In the genomic region with DNA sequence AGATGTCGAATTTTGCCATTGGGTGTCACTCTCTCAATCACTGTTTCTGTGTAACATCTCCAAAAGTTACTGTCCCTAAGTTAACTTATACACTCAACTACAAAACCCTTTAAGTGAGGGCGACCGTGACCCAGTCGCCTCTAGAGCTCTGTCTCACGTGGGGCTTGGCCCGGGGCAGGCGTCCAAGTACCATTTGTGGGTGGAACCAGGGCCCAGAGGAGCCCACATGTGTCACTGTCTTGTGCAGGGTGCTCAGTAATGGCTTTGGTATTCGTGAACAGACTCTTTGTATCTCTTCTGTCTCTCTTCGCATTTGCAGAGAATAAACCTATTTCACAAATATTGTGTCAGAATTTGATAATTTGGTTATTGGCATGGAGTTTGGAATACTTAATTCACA, we compare ENCODE assay signal across 28 cellular contexts.
DNase-seq lines count a peak whose midpoint lies in the region; ATAC-seq and TF ChIP-seq lines count a peak whose summit lies in the region.
"Had no signal": no experiment of that assay in that cellular context is flagged by ENCODE, and none has a peak within 500 bp of the region (broad histone marks: within the 10 kb centered on the region; RNA-seq: fewer than 3 reads in every experiment).

No MANE protein-coding gene starts in this region.

- WGBS in suprapubic skin = 68% methylated on average over 9 of the region's 9 CpGs

- H3K4me3 ChIP-seq in suprapubic skin = no peak overlapping the region
- H3K4me3 ChIP-seq: esophagus muscularis mucosa, left ventricle myocardium inferior, SK-N-MC had no signal

- TF ChIP-seq POLR2A in suprapubic skin (IDR thresholded peaks at IDR 0.05) = no peak

- no peaks in the 10 kb centered on the region for H3K36me3 ChIP-seq in suprapubic skin
- H3K36me3 ChIP-seq: esophagus muscularis mucosa, left ventricle myocardium inferior had no signal

- H3K27ac ChIP-seq in foreskin keratinocyte (no peak overlapping the region), suprapubic skin (peak overlapping the region; percentile 79)
- H3K27ac ChIP-seq: esophagus muscularis mucosa, left ventricle myocardium inferior, RWPE1, SK-N-MC had no signal

- TF ChIP-seq CTCF in foreskin keratinocyte (conservative IDR thresholded peaks at IDR 0.05) (no peak), suprapubic skin (IDR thresholded peaks at IDR 0.05) (no peak)

- H3K4me1 ChIP-seq in foreskin keratinocyte (no peaks in the 10 kb centered on the region), suprapubic skin (peaks cover 7% of the 10 kb centered on the region)
- H3K4me1 ChIP-seq: esophagus muscularis mucosa, left ventricle myocardium inferior had no signal

- ATAC-seq in foreskin keratinocyte = peak; percentile 38
- ATAC-seq: activated CD4-positive, alpha-beta T cell treated with anti-CD3 and anti-CD28 coated beads for 36 hours; natural killer cell; stimulated activated naive CD8-positive, alpha-beta T cell treated with anti-CD3 and anti-CD28 coated beads, Interleukin-15, amount 100 ng/mL, for 72 hours; T-helper 17 cell had no signal

- DNase-seq in EL (peak; percentile 70), RPMI7951 (ENCODE audit: low read depth) (peak; percentile 75), foreskin keratinocyte (no peak), suprapubic skin (ENCODE audit: low spot score in 2 of 2) (peak in 1 of 2 donors; percentile 91), SHP77 treated with DMSO at 0.1 percent for 48 hours (lab: John Stamatoyannopoulos, UW) (no peak), HPDE6-E6E7 (ENCODE audit: extremely low spot score) (no peak), DMS 273 treated with DMSO at 0.1 percent for 48 hours (lab: John Stamatoyannopoulos, UW) (no peak)
- DNase-seq: activated CD4-positive, alpha-beta T cell treated with anti-CD3 and anti-CD28 coated beads for 36 hours; activated effector memory CD4-positive, alpha-beta T cell treated with Interleukin-2 at 50 U/mL for 16 hours; activated naive CD8-positive, alpha-beta T cell treated with anti-CD3 and anti-CD28 coated beads, Interleukin-2, amount 10 ng/mL, durations not matched to agents 7 days and 5 days; activated T-cell treated with anti-CD3 and anti-CD28 coated beads for 4 hours; Calu3; endodermal cell; H7; islet precursor cell; left ventricle myocardium inferior; natural killer cell; NCI-H1417; NCI-H2081 treated with DMSO at 0.1 percent for 48 hours; NCI-H446 treated with DMSO at 0.1 percent for 48 hours; NCI-H82; small intestine; stimulated activated naive CD8-positive, alpha-beta T cell treated with anti-CD3 and anti-CD28 coated beads, Interleukin-15, amount 100 ng/mL, for 72 hours; T-helper 17 cell; trophoblast cell had no signal

- no peaks in the 10 kb centered on the region for H3K9me3 ChIP-seq in suprapubic skin
- H3K9me3 ChIP-seq: esophagus muscularis mucosa, left ventricle myocardium inferior had no signal

- no peak for TF ChIP-seq EP300 in suprapubic skin (IDR thresholded peaks at IDR 0.05)

- H3K27me3 ChIP-seq in foreskin keratinocyte (no peaks in the 10 kb centered on the region), suprapubic skin (no peaks in the 10 kb centered on the region)
- H3K27me3 ChIP-seq: esophagus muscularis mucosa had no signal

Comparison
In these comparisons a context has a peak if more than half of its experiments do, and no peak if none do; other contexts are left out.
1. DNase-seq: peak in EL (single experiment) and RPMI7951 (single experiment); none in foreskin keratinocyte (0 of 2), SHP77 treated with DMSO at 0.1 percent for 48 hours (single experiment), HPDE6-E6E7 (single experiment) and DMS 273 treated with DMSO at 0.1 percent for 48 hours (single experiment).